In genomic region chr5:139262414-139263139, GRCh38 we compare ENCODE assay signal across 8 cellular contexts. TPM values are rescaled to one million over a fixed set of nuclear protein-coding genes. Genes with fewer than 3 reads are reported as not detected.
DNase-seq lines count a peak whose midpoint lies in the region; ATAC-seq and TF ChIP-seq lines count a peak whose summit lies in the region.

No MANE protein-coding gene starts in this region.

- H3K36me3 ChIP-seq in uterus = no peaks in the 10 kb centered on the region

- H3K36me3 Mint-ChIP-seq in activated naive CD8-positive, alpha-beta T cell treated with anti-CD3 and anti-CD28 coated beads, Interleukin-2, amount 10 ng/mL, durations not matched to agents 7 days and 5 days = no peaks in the 10 kb centered on the region

- no peaks in the 10 kb centered on the region for H3K4me1 ChIP-seq in uterus

- peak overlapping the region; percentile 54 to 55 for H3K27ac ChIP-seq in uterus

- peak; percentile 98 for ATAC-seq in activated naive CD8-positive, alpha-beta T cell treated with anti-CD3 and anti-CD28 coated beads, Interleukin-2, amount 10 ng/mL, durations not matched to agents 7 days and 5 days (ENCODE audit: low read depth)
- ATAC-seq in Right ventricle myocardium superior (ENCODE audit: poor library complexity) = peak; percentile 99

- H3K9me3 ChIP-seq in uterus = no peaks in the 10 kb centered on the region

- no peak overlapping the region for H3K27ac Mint-ChIP-seq in activated naive CD8-positive, alpha-beta T cell treated with anti-CD3 and anti-CD28 coated beads, Interleukin-2, amount 10 ng/mL, durations not matched to agents 7 days and 5 days

- no peaks in the 10 kb centered on the region for H3K9me3 Mint-ChIP-seq in activated naive CD8-positive, alpha-beta T cell treated with anti-CD3 and anti-CD28 coated beads, Interleukin-2, amount 10 ng/mL, durations not matched to agents 7 days and 5 days

- H3K4me1 Mint-ChIP-seq in activated naive CD8-positive, alpha-beta T cell treated with anti-CD3 and anti-CD28 coated beads, Interleukin-2, amount 10 ng/mL, durations not matched to agents 7 days and 5 days = peaks cover 15% of the 10 kb centered on the region

- H3K27me3 ChIP-seq in uterus = no peaks in the 10 kb centered on the region

- no peak overlapping the region for H3K4me3 ChIP-seq in uterus

- H3K4me3 Mint-ChIP-seq in activated naive CD8-positive, alpha-beta T cell treated with anti-CD3 and anti-CD28 coated beads, Interleukin-2, amount 10 ng/mL, durations not matched to agents 7 days and 5 days = no peak overlapping the region

- peak; percentile 45 for DNase-seq in DMS79 (lab: John Stamatoyannopoulos, UW)
- DNase-seq in HCEC 1CT = peak; percentile 87
- DNase-seq in NCI-H1092 treated with DMSO at 0.1 percent for 48 hours (lab: John Stamatoyannopoulos, UW) = peak; percentile 67
- peak; percentile 64 for DNase-seq in SKM-1 (lab: John Stamatoyannopoulos, UW; ENCODE audit: unreplicated experiment)
- peak; percentile 73 for DNase-seq in activated naive CD8-positive, alpha-beta T cell treated with anti-CD3 and anti-CD28 coated beads, Interleukin-2, amount 10 ng/mL, durations not matched to agents 7 days and 5 days
- DNase-seq in Right ventricle myocardium superior = peak; percentile 92
- DNase-seq in posterior cingulate gyrus = peak; percentile 82 to 99 (median 90)
- DNase-seq in uterus = peak; percentile 88 to 90

- intact Hi-C loops in Right ventricle myocardium superior (cut with DNase I) (loop anchor here (5.0 to 10.0 kb wide), 2 partner anchors 170 to 688 kb away; partner anchors contain the start of gene HSPA9), posterior cingulate gyrus (cut with DNase I) (loop anchor here (1.0 to 5.0 kb wide), 5 partner anchors 171 to 685 kb away; partner anchors contain the start of genes HSPA9 and LRRTM2), uterus (cut with DNase I; ENCODE audit: low total_unique reads) (loop anchor here (10.0 kb wide), 1 partner anchor 678 kb away; no protein-coding TSS in a partner anchor)

- TF ChIP-seq CTCF in uterus (IDR thresholded peaks at IDR 0.05) = peak; percentile 93 to 98 (median 94)

- POLR2A ChIA-PET in activated naive CD8-positive, alpha-beta T cell treated with anti-CD3 and anti-CD28 coated beads, Interleukin-2, amount 10 ng/mL, durations not matched to agents 7 days and 5 days (lab: Charles Lee) = interaction anchor here (1.6 kb wide), 1 partner anchor 687 kb away, joined by 4 read pairs; the partner anchor contains the start of gene HSPA9

- peaks cover 28% of the 10 kb centered on the region for H3K27me3 Mint-ChIP-seq in activated naive CD8-positive, alpha-beta T cell treated with anti-CD3 and anti-CD28 coated beads, Interleukin-2, amount 10 ng/mL, durations not matched to agents 7 days and 5 days

- TF ChIP-seq POLR2A in uterus (IDR thresholded peaks at IDR 0.05) = no peak

RNA-seq across cellular contexts. Expression of gene MATR3, which starts 31.0 kb away (rescaled TPM):
- total RNA-seq in activated naive CD8-positive, alpha-beta T cell treated with anti-CD3 and anti-CD28 coated beads, Interleukin-2, amount 10 ng/mL, durations not matched to agents 7 days and 5 days = 100 to 1,000 TPM; 174 to 183 TPM
- total RNA-seq in Right ventricle myocardium superior (111 TPM), uterus (100 to 1,000 TPM; 270 to 549 (median 314) TPM)
